12 cellular contexts compared by ENCODE assay signal in genomic region chr11:72058416-72059034, GRCh38. TPM values are rescaled to one million over a fixed set of nuclear protein-coding genes. Genes with fewer than 3 reads are reported as not detected.
DNase-seq lines count a peak whose midpoint lies in the region; ATAC-seq and TF ChIP-seq lines count a peak whose summit lies in the region.
"Had no signal": no experiment of that assay in that cellular context is flagged by ENCODE, and none has a peak within 500 bp of the region (broad histone marks: within the 10 kb centered on the region; RNA-seq: fewer than 3 reads in every experiment).

No MANE protein-coding gene starts in this region.

- in situ Hi-C loops in IMR-90 (cut with MboI; ENCODE audit: low sequenced_read_pairs): no loop called here

- H2AFZ ChIP-seq in IMR-90 (replicated peaks; ENCODE audit: low read length, poor library complexity): peak overlapping the region; percentile 73

- H2AK5ac ChIP-seq in IMR-90 (ENCODE audit: low read depth, low read length): peak overlapping the region; percentile 91

- H2BK20ac ChIP-seq in IMR-90 (ENCODE audit: low read depth, low read length): peak overlapping the region; percentile 84

- H3K9ac ChIP-seq in IMR-90 (ENCODE audit: low read depth, low read length): 0 out of 2 replicates have a peak overlapping the region, but pooled peaks have one; percentile 45

- no peak for TF ChIP-seq POLR2A in IMR-90 (IDR thresholded peaks at IDR 0.05; ENCODE audit: low read depth, low read length)

- intact Hi-C loops in IMR-90 (cut with micrococcal nuclease): no loop called here

- TF ChIP-seq CTCF in IMR-90 (conservative IDR thresholded peaks at IDR 0.05; ENCODE audit: low read depth, low read length) (no peak), nephron (IDR thresholded peaks at IDR 0.05; ENCODE audit: unreplicated experiment in 3 of 3) (no peak)

- peak overlapping the region; percentile 67 for H2AK9ac ChIP-seq in IMR-90 (replicated peaks; ENCODE audit: low read depth, low read length, poor library complexity)

- peak overlapping the region; percentile 1 to 68; a peak in 3 of 4 replicates for H4K8ac ChIP-seq in IMR-90 (ENCODE audit: low read depth in 2 of 2, low read length in 2 of 2)

- TF ChIP-seq RAD21 in IMR-90 (IDR thresholded peaks at IDR 0.05; ENCODE audit: low read length): no peak

- H3K27me3 Mint-ChIP-seq in central memory CD8-positive, alpha-beta T cell: no peaks in the 10 kb centered on the region
- H3K27me3 Mint-ChIP-seq in nephron (ENCODE audit: low read depth): no peaks in the 10 kb centered on the region
- H3K27me3 Mint-ChIP-seq in stimulated activated naive B cell treated with anti-CD40 and anti-IgM and Interleukin-4, amounts not matched to agents 10 μg/mL and 1 μg/mL and 100 μg/mL, for 72 hours: no peaks in the 10 kb centered on the region

- dilution Hi-C loops in IMR-90 (cut with HindIII; ENCODE audit: low sequenced_read_pairs, unreplicated experiment): no loop called here

- peaks cover 8% of the 10 kb centered on the region for H3K9me1 ChIP-seq in IMR-90 (ENCODE audit: insufficient read depth, low read length)

- peak overlapping the region; percentile 93 for H3K14ac ChIP-seq in IMR-90 (replicated peaks; ENCODE audit: low read depth, low read length)

- H2BK5ac ChIP-seq in IMR-90 (ENCODE audit: low read depth, low read length, poor library complexity, severe bottlenecking): peak overlapping the region; percentile 92

- H3K36me3 ChIP-seq in IMR-90 (ENCODE audit: control insufficient read depth, insufficient read depth, low read length): peaks cover 2% of the 10 kb centered on the region
- H3K36me3 ChIP-seq: cardiac muscle cell had no signal

- ATAC-seq in IMR-90 (ENCODE audit: low read depth): peak; percentile 85
- ATAC-seq in central memory CD8-positive, alpha-beta T cell (replicated peaks; ENCODE audit: extremely low read depth, poor library complexity, severe bottlenecking): no peak
- no peak for ATAC-seq in stimulated activated naive B cell treated with anti-CD40 and anti-IgM and Interleukin-4, amounts not matched to agents 10 μg/mL and 1 μg/mL and 100 μg/mL, for 72 hours (replicated peaks)
- ATAC-seq: lower lobe of right lung had no signal

- peaks cover 3% of the 10 kb centered on the region for H3K36me3 Mint-ChIP-seq in central memory CD8-positive, alpha-beta T cell (ENCODE audit: insufficient read depth)
- H3K36me3 Mint-ChIP-seq in nephron (ENCODE audit: low read depth): peaks cover 8% of the 10 kb centered on the region
- peaks cover 7 to 20% of the 10 kb centered on the region in 2 donors for H3K36me3 Mint-ChIP-seq in stimulated activated naive B cell treated with anti-CD40 and anti-IgM and Interleukin-4, amounts not matched to agents 10 μg/mL and 1 μg/mL and 100 μg/mL, for 72 hours

- peaks cover 23 to 65% of the 10 kb centered on the region in 2 experiments for H3K79me1 ChIP-seq in IMR-90 (ENCODE audit: low read depth in 1 of 2, low read length in 2 of 2)

- peak overlapping the region; percentile 19 for H4K5ac ChIP-seq in IMR-90 (ENCODE audit: low read depth, low read length)

- H3K9me3 ChIP-seq in IMR-90 (ENCODE audit: control insufficient read depth, insufficient read depth, low read length): no peaks in the 10 kb centered on the region
- H3K9me3 ChIP-seq: lower lobe of right lung had no signal

- DNase-seq in IMR-90: peak; percentile 89
- DNase-seq in NCI-H446 treated with DMSO at 0.1 percent for 48 hours (lab: John Stamatoyannopoulos, UW): peak; percentile 9
- no peak for DNase-seq in central memory CD8-positive, alpha-beta T cell (ENCODE audit: low spot score in 2 of 2)
- DNase-seq in stimulated activated naive B cell treated with anti-CD40 and anti-IgM and Interleukin-4, amounts not matched to agents 10 μg/mL and 1 μg/mL and 100 μg/mL, for 72 hours: no peak
- no peak for DNase-seq in NCI-H1092 (lab: John Stamatoyannopoulos, UW)
- no peak for DNase-seq in germinal center (ENCODE audit: low spot score)
- DNase-seq: activated naive CD4-positive, alpha-beta T cell; lower lobe of right lung had no signal

- peak overlapping the region; percentile 22 for H3K18ac ChIP-seq in IMR-90 (ENCODE audit: low read depth, low read length)

- peak overlapping the region; percentile 82 for H4K91ac ChIP-seq in IMR-90 (ENCODE audit: insufficient read depth, low read depth, low read length)

- POLR2A ChIA-PET in IMR-90 (lab: Charles Lee; ENCODE audit: unreplicated experiment): no interaction called here

- CTCF ChIA-PET in IMR-90 (lab: Yijun Ruan, JAX): interaction anchor here (0.7 kb wide), 1 partner anchor 10 kb away, joined by 7 read pairs; no protein-coding TSS in a partner anchor

- H3K56ac ChIP-seq in IMR-90 (ENCODE audit: extremely low read depth, insufficient read depth, low read length): 0 out of 2 replicates have a peak overlapping the region, but pooled peaks have one; percentile 20

- H3K9me3 Mint-ChIP-seq in central memory CD8-positive, alpha-beta T cell: no peaks in the 10 kb centered on the region
- H3K9me3 Mint-ChIP-seq in nephron: no peaks in the 10 kb centered on the region
- no peaks in the 10 kb centered on the region for H3K9me3 Mint-ChIP-seq in stimulated activated naive B cell treated with anti-CD40 and anti-IgM and Interleukin-4, amounts not matched to agents 10 μg/mL and 1 μg/mL and 100 μg/mL, for 72 hours

- peak overlapping the region; percentile 91 for H3K4ac ChIP-seq in IMR-90 (ENCODE audit: low read depth, low read length)

- H3K4me3 Mint-ChIP-seq in central memory CD8-positive, alpha-beta T cell: no peak overlapping the region
- H3K4me3 Mint-ChIP-seq in nephron: no peak overlapping the region
- H3K4me3 Mint-ChIP-seq in stimulated activated naive B cell treated with anti-CD40 and anti-IgM and Interleukin-4, amounts not matched to agents 10 μg/mL and 1 μg/mL and 100 μg/mL, for 72 hours: no peak overlapping the region

- H3K27ac Mint-ChIP-seq in central memory CD8-positive, alpha-beta T cell (ENCODE audit: low read depth): peak overlapping the region; percentile 8
- H3K27ac Mint-ChIP-seq in nephron: peak overlapping the region; percentile 1 to 56 (median 29)
- H3K27ac Mint-ChIP-seq in stimulated activated naive B cell treated with anti-CD40 and anti-IgM and Interleukin-4, amounts not matched to agents 10 μg/mL and 1 μg/mL and 100 μg/mL, for 72 hours: no peak overlapping the region

- H2BK120ac ChIP-seq in IMR-90 (ENCODE audit: low read depth, low read length): peak overlapping the region; percentile 60

- peaks cover 7% of the 10 kb centered on the region for H3K4me1 ChIP-seq in IMR-90 (ENCODE audit: control insufficient read depth, insufficient read depth, low read length)
- H3K4me1 ChIP-seq: lower lobe of right lung had no signal

- H2BK15ac ChIP-seq in IMR-90 (ENCODE audit: low read depth, low read length): peak overlapping the region; percentile 75; the same call in 2 of the 3 replicates

- peak overlapping the region; percentile 6; the same call in 1 of the 2 replicates for H3K4me2 ChIP-seq in IMR-90 (ENCODE audit: low read depth, low read length)

- H3K27me3 ChIP-seq in IMR-90 (ENCODE audit: control insufficient read depth, insufficient read depth, low read length): no peaks in the 10 kb centered on the region
- H3K27me3 ChIP-seq: cardiac muscle cell had no signal

- no peak overlapping the region for H3K4me3 ChIP-seq in IMR-90 (ENCODE audit: insufficient read depth, low read depth, low read length)
- H3K4me3 ChIP-seq: cardiac muscle cell, lower lobe of right lung, SK-N-MC had no signal

- no TSS peak for BruUV-seq in IMR-90 (replicated peaks; lab: Mats Ljungman, UMichigan)

- no CpG with 5 or more reads among the region's 3 CpGs for WGBS in IMR-90 (ENCODE audit: extremely low coverage in 2 of 2, insufficient read length in 1 of 2), 2 experiments

- H3K23ac ChIP-seq in IMR-90 (ENCODE audit: low read depth, low read length): peak overlapping the region; percentile 95

- no peaks in the 10 kb centered on the region for H3K4me1 Mint-ChIP-seq in central memory CD8-positive, alpha-beta T cell
- peaks cover 10% of the 10 kb centered on the region for H3K4me1 Mint-ChIP-seq in nephron
- H3K4me1 Mint-ChIP-seq in stimulated activated naive B cell treated with anti-CD40 and anti-IgM and Interleukin-4, amounts not matched to agents 10 μg/mL and 1 μg/mL and 100 μg/mL, for 72 hours: peaks cover 4 to 12% of the 10 kb centered on the region in 2 donors

- H4K20me1 ChIP-seq in IMR-90 (ENCODE audit: insufficient read depth, low read length): no peaks in the 10 kb centered on the region

- H3K27ac ChIP-seq in IMR-90 (ENCODE audit: insufficient read depth, low read length): peak overlapping the region; percentile 93
- H3K27ac ChIP-seq: cardiac muscle cell, lower lobe of right lung, SK-N-MC had no signal

TF ChIP-seq in IMR-90, 13 proteins besides CTCF, POLR2A, EP300 and RAD21 (continues in another document):
- TF ChIP-seq MAFK (IDR thresholded peaks at IDR 0.05; ENCODE audit: low read depth, low read length) (no peak), MXI1 (IDR thresholded peaks at IDR 0.05; ENCODE audit: borderline replicate concordance, low read depth, low read length) (peak; percentile 67; the same call in 1 of the 2 replicates), SMC3 (IDR thresholded peaks at IDR 0.05; ENCODE audit: low read depth, low read length) (no peak)

RNA-seq across cellular contexts. Expression of gene NUMA1, which starts 21.8 kb away (rescaled TPM):
- total RNA-seq in IMR-90 (2012; rRNA removed): 56.7 and 61.7 TPM in 2 replicates
- 97.0 and 107 TPM in 2 replicates for polyA plus RNA-seq in IMR-90 (2012; rRNA removed)
- 29.3 and 55.3 TPM in 2 replicates for polyA plus RNA-seq in IMR-90 (2012; cell fraction: cytosol; rRNA removed)
- polyA plus RNA-seq in IMR-90 (2012; cell fraction: nucleus; rRNA removed; ENCODE audit: low replicate concordance): 250 and 340 TPM in 2 replicates

RNA-seq across cellular contexts. Expression of gene LRRC51, which starts 22.1 kb away (rescaled TPM):
- total RNA-seq in IMR-90 (2012; rRNA removed): 4.4 and 5.6 TPM in 2 replicates
- 5.3 and 6.3 TPM in 2 replicates for polyA plus RNA-seq in IMR-90 (2012; rRNA removed)
- 3.2 and 6.6 TPM in 2 replicates for polyA plus RNA-seq in IMR-90 (2012; cell fraction: cytosol; rRNA removed)
- polyA plus RNA-seq in IMR-90 (2012; cell fraction: nucleus; rRNA removed; ENCODE audit: low replicate concordance): 2.7 and 4.4 TPM in 2 replicates

RNA-seq across cellular contexts. Expression of gene LAMTOR1, which starts 44.6 kb away (rescaled TPM):
- total RNA-seq in IMR-90 (2012; rRNA removed): 118 and 137 TPM in 2 replicates
- polyA plus RNA-seq in IMR-90 (2012; rRNA removed): 126 and 131 TPM in 2 replicates
- 138 and 178 TPM in 2 replicates for polyA plus RNA-seq in IMR-90 (2012; cell fraction: cytosol; rRNA removed)
- 55.2 and 81.9 TPM in 2 replicates for polyA plus RNA-seq in IMR-90 (2012; cell fraction: nucleus; rRNA removed; ENCODE audit: low replicate concordance)

RNA-seq across cellular contexts. Expression of gene TOMT, which starts 47.2 kb away (rescaled TPM):
- total RNA-seq in IMR-90 (2012; rRNA removed): not detected in 2 replicates
- not detected in 2 replicates for polyA plus RNA-seq in IMR-90 (2012; rRNA removed)
- 0.05 TPM in 1 of 2 replicates, not detected in the other for polyA plus RNA-seq in IMR-90 (2012; cell fraction: cytosol; rRNA removed)
- polyA plus RNA-seq in IMR-90 (2012; cell fraction: nucleus; rRNA removed; ENCODE audit: low replicate concordance): 0.39 and 0.64 TPM in 2 replicates
- total RNA-seq: activated CD8-positive, alpha-beta memory T cell treated with anti-CD3 and anti-CD28 coated beads for 36 hours; cardiac muscle cell; lower lobe of right lung had no signal
- polyA plus RNA-seq: cardiac muscle cell had no signal

RNA-seq across cellular contexts. Expression of gene ANAPC15, which starts 54.0 kb away (rescaled TPM):
- 66.3 and 108 TPM in 2 replicates for total RNA-seq in IMR-90 (2012; rRNA removed)
- polyA plus RNA-seq in IMR-90 (2012; rRNA removed): 78.7 and 84.2 TPM in 2 replicates
- polyA plus RNA-seq in IMR-90 (2012; cell fraction: cytosol; rRNA removed): 46.5 and 88.3 TPM in 2 replicates
- 15.0 and 38.6 TPM in 2 replicates for polyA plus RNA-seq in IMR-90 (2012; cell fraction: nucleus; rRNA removed; ENCODE audit: low replicate concordance)

Comparison
In these comparisons a context has a peak if more than half of its experiments do, and no peak if none do; other contexts are left out.
1. DNase-seq: peak in IMR-90 (single experiment) and NCI-H446 treated with DMSO at 0.1 percent for 48 hours (single experiment); none in central memory CD8-positive, alpha-beta T cell (0 of 2), stimulated activated naive B cell treated with anti-CD40 and anti-IgM and Interleukin-4, amounts not matched to agents 10 μg/mL and 1 μg/mL and 100 μg/mL, for 72 hours (single experiment), NCI-H1092 (single experiment) and germinal center (single experiment).